24 cellular contexts compared by ENCODE assay signal in genomic region chr2:228115-228514, GRCh38. TPM values are rescaled to one million over a fixed set of nuclear protein-coding genes. Genes with fewer than 3 reads are reported as not detected.
DNase-seq lines count a peak whose midpoint lies in the region; ATAC-seq, FAIRE-seq and TF ChIP-seq lines count a peak whose summit lies in the region.
"Had no signal": no experiment of that assay in that cellular context is flagged by ENCODE, and none has a peak within 500 bp of the region (broad histone marks: within the 10 kb centered on the region; RNA-seq: fewer than 3 reads in every experiment).

No MANE protein-coding gene starts in this region.

- H3K79me2 ChIP-seq in HepG2 (ENCODE audit: insufficient read depth, low read length): no peaks in the 10 kb centered on the region
- H3K79me2 ChIP-seq in mammary epithelial cell (ENCODE audit: insufficient read depth, low read length): no peaks in the 10 kb centered on the region

- intact Hi-C loops in activated T-helper 2 cell treated with anti-CD3 and anti-CD28 coated beads, Interferon-gamma antibody, Interleukin-2, Interleukin-4, amounts not matched to agents 10 μg/mL and 5 μg/mL and 100 μg/mL, durations not matched to agents 14 hours and 24 hours and 36 hours (cut with micrococcal nuclease): no loop called here
- intact Hi-C loops in HepG2 (cut with micrococcal nuclease; ENCODE audit: unreplicated experiment) (no loop called here), mammary epithelial cell (cut with micrococcal nuclease) (no loop called here)

- peak overlapping the region; percentile 96 for H3K27ac Mint-ChIP-seq in activated T-helper 2 cell treated with anti-CD3 and anti-CD28 coated beads, Interferon-gamma antibody, Interleukin-2, Interleukin-4, amounts not matched to agents 10 μg/mL and 5 μg/mL and 100 μg/mL, durations not matched to agents 14 hours and 24 hours and 36 hours
- H3K27ac Mint-ChIP-seq in natural killer cell treated with Interleukin-12 subunit alpha and Interleukin-12 subunit beta and Interleukin-15 and Interleukin-18, amount 100 ng/mL, for 72 hours: peak overlapping the region in 1 of 2 donors; percentile 63
- H3K27ac Mint-ChIP-seq in progenitor cell of endocrine pancreas (peak overlapping the region; percentile 4), WTC11 (no peak overlapping the region)
- H3K27ac Mint-ChIP-seq: CD8-positive, alpha-beta T cell; HFFc6 had no signal

- no peak for DNase-seq in activated T-helper 2 cell treated with anti-CD3 and anti-CD28 coated beads, Interferon-gamma antibody, Interleukin-2, Interleukin-4, amounts not matched to agents 10 μg/mL and 5 μg/mL and 100 μg/mL, durations not matched to agents 14 hours and 24 hours and 36 hours (ENCODE audit: low spot score)
- DNase-seq in HepG2 (ENCODE audit: low spot score): no peak
- no peak for DNase-seq in natural killer cell treated with Interleukin-12 subunit alpha and Interleukin-12 subunit beta and Interleukin-15 and Interleukin-18, amount 100 ng/mL, for 72 hours (ENCODE audit: low spot score)
- DNase-seq in progenitor cell of endocrine pancreas (ENCODE audit: low spot score, unreplicated experiment): no peak
- no peak for DNase-seq in mammary epithelial cell
- DNase-seq in WTC11 (ENCODE audit: low spot score): no peak
- no peak for DNase-seq in NCI-H526 treated with DMSO at 0.1 percent for 48 hours (lab: John Stamatoyannopoulos, UW)
- no peak for DNase-seq in DMS 273 (lab: John Stamatoyannopoulos, UW; ENCODE audit: unreplicated experiment)
- DNase-seq: C1 segment of cervical spinal cord; CD4-positive, CD25-positive, alpha-beta regulatory T cell; CD8-positive, alpha-beta T cell; DMS53; DMS79 treated with DMSO at 0.1 percent for 48 hours; GF-D8; GOT3; HFFc6 had no signal

- H3K4me3 Mint-ChIP-seq in activated T-helper 2 cell treated with anti-CD3 and anti-CD28 coated beads, Interferon-gamma antibody, Interleukin-2, Interleukin-4, amounts not matched to agents 10 μg/mL and 5 μg/mL and 100 μg/mL, durations not matched to agents 14 hours and 24 hours and 36 hours (ENCODE audit: low read depth): peak overlapping the region; percentile 54
- H3K4me3 Mint-ChIP-seq in natural killer cell treated with Interleukin-12 subunit alpha and Interleukin-12 subunit beta and Interleukin-15 and Interleukin-18, amount 100 ng/mL, for 72 hours: peak overlapping the region; percentile 24
- H3K4me3 Mint-ChIP-seq in progenitor cell of endocrine pancreas (ENCODE audit: low read depth) (no peak overlapping the region), WTC11 (no peak overlapping the region)
- H3K4me3 Mint-ChIP-seq: CD4-positive, CD25-positive, alpha-beta regulatory T cell; CD8-positive, alpha-beta T cell; HFFc6 had no signal

- H3K4me2 ChIP-seq in HepG2 (ENCODE audit: low read depth, low read length) (no peak overlapping the region), mammary epithelial cell (ENCODE audit: insufficient read depth, low read depth, low read length) (no peak overlapping the region)

- dilution Hi-C loops in mammary epithelial cell (cut with HindIII; ENCODE audit: low sequenced_read_pairs): no loop called here

- no peaks in the 10 kb centered on the region for H3K27me3 Mint-ChIP-seq in activated T-helper 2 cell treated with anti-CD3 and anti-CD28 coated beads, Interferon-gamma antibody, Interleukin-2, Interleukin-4, amounts not matched to agents 10 μg/mL and 5 μg/mL and 100 μg/mL, durations not matched to agents 14 hours and 24 hours and 36 hours (ENCODE audit: low read depth)
- H3K27me3 Mint-ChIP-seq in natural killer cell treated with Interleukin-12 subunit alpha and Interleukin-12 subunit beta and Interleukin-15 and Interleukin-18, amount 100 ng/mL, for 72 hours: no peaks in the 10 kb centered on the region
- no peaks in the 10 kb centered on the region for H3K27me3 Mint-ChIP-seq in progenitor cell of endocrine pancreas
- no peaks in the 10 kb centered on the region for H3K27me3 Mint-ChIP-seq in WTC11 (ENCODE audit: low read depth)
- H3K27me3 Mint-ChIP-seq: CD4-positive, CD25-positive, alpha-beta regulatory T cell had no signal

- CTCF ChIA-PET in HepG2 (lab: Yijun Ruan, JAX; ENCODE audit: low intra/inter-chr PET ratio, low total read pairs): no interaction called here
- CTCF ChIA-PET in mammary epithelial cell (lab: Charles Lee; ENCODE audit: low non-redundant PET): no interaction called here
- CTCF ChIA-PET in WTC11 (lab: Charles Lee): no interaction called here

- ATAC-seq in HepG2 (peak; percentile 25; the same call in 1 of the 3 replicates), WTC11 (no peak)
- no peak for ATAC-seq in natural killer cell treated with Interleukin-12 subunit alpha and Interleukin-12 subunit beta and Interleukin-15 and Interleukin-18, amount 100 ng/mL, for 72 hours
- ATAC-seq: CD8-positive, alpha-beta T cell had no signal

- in situ Hi-C loops in HepG2 (cut with HindIII; ENCODE audit: extremely low pct_ligation_motif_present, low pct_unique_long_range_greater_than_20kb): no loop called here
- in situ Hi-C loops in mammary epithelial cell (cut with MboI; ENCODE audit: low sequenced_read_pairs in 2 of 2): no loop called here

- no peaks in the 10 kb centered on the region for H3K9me3 ChIP-seq in HepG2 (ENCODE audit: low read length)
- no peaks in the 10 kb centered on the region for H3K9me3 ChIP-seq in mammary epithelial cell (replicated peaks; ENCODE audit: insufficient read depth, low read length)
- H3K9me3 ChIP-seq: HAP-1 had no signal

- no peak overlapping the region for H2AFZ ChIP-seq in HepG2 (ENCODE audit: low read length)
- no peak overlapping the region for H2AFZ ChIP-seq in mammary epithelial cell (ENCODE audit: low read depth, low read length)

- H3K4me1 ChIP-seq in HepG2 (ENCODE audit: insufficient read depth, low read length) (peaks cover 18% of the 10 kb centered on the region), mammary epithelial cell (ENCODE audit: insufficient read depth, low read length) (no peaks in the 10 kb centered on the region)
- H3K4me1 ChIP-seq: HAP-1 had no signal

- H3K36me3 ChIP-seq in HepG2 (replicated peaks in 1 of 2; ENCODE audit: control insufficient read depth in 1 of 2, insufficient read depth in 2 of 2, low read length in 2 of 2): peaks cover 6 to 28% of the 10 kb centered on the region in 2 experiments
- H3K36me3 ChIP-seq in mammary epithelial cell (ENCODE audit: insufficient read depth, low read length): peaks cover 9% of the 10 kb centered on the region
- H3K36me3 ChIP-seq: HAP-1 had no signal

- WGBS in HepG2 (ENCODE audit: low lambda C conversion rate): 92% methylated on average over 9 of the region's 9 CpGs
- WGBS in mammary epithelial cell (ENCODE audit: low coverage, missing lambda C conversion rate): 96% methylated on average over 9 of the region's 9 CpGs

- TF ChIP-seq EP300 in HepG2 (IDR thresholded peaks at IDR 0.05; ENCODE audit: low read depth in 2 of 2, low read length in 2 of 2) (no peak), HepG2 (CRISPR knock-in tag; IDR thresholded peaks at IDR 0.05; ENCODE audit: borderline replicate concordance) (no peak)

- no peak overlapping the region for H3K27ac ChIP-seq in HepG2 (ENCODE audit: extremely low read length, insufficient read depth, low read length)
- H3K27ac ChIP-seq in mammary epithelial cell (ENCODE audit: insufficient read depth, low read depth, low read length): no peak overlapping the region

- no TSS peak for BruUV-seq in HepG2 (replicated peaks; lab: Mats Ljungman, UMichigan)
- BruUV-seq in mammary epithelial cell (replicated peaks; lab: Mats Ljungman, UMichigan): no TSS peak

- no peak for TF ChIP-seq POLR2A in HepG2 (IDR thresholded peaks at IDR 0.05; ENCODE audit: insufficient read depth in 1 of 2, low read depth in 2 of 2, low read length in 2 of 2)

- H3K9ac ChIP-seq in HepG2 (ENCODE audit: insufficient read depth, low read depth, low read length) (no peak overlapping the region), mammary epithelial cell (ENCODE audit: insufficient read depth, low read length) (no peak overlapping the region)

- no peaks in the 10 kb centered on the region for H4K20me1 ChIP-seq in HepG2 (ENCODE audit: insufficient read depth, low read length)
- H4K20me1 ChIP-seq in mammary epithelial cell (ENCODE audit: insufficient read depth, low read length): no peaks in the 10 kb centered on the region

- TF ChIP-seq CTCF in HepG2 (CRISPR knock-in tag; IDR thresholded peaks at IDR 0.05) (no peak), progenitor cell of endocrine pancreas (IDR thresholded peaks at IDR 0.05; ENCODE audit: unreplicated experiment) (no peak), mammary epithelial cell (conservative IDR thresholded peaks at IDR 0.05 in 1 of 2, IDR thresholded peaks at IDR 0.05 in 1 of 2; ENCODE audit: extremely low read depth in 1 of 2, insufficient read depth in 1 of 2, low read depth in 1 of 2, low read length in 2 of 2) (no peak), WTC11 (IDR thresholded peaks at IDR 0.05) (no peak)

- FAIRE-seq in HepG2 (lab: Jason Lieb, UNC): no peak
- FAIRE-seq: D721Med, GM12891, H54 had no signal

- peaks cover 7% of the 10 kb centered on the region for H3K9me3 Mint-ChIP-seq in activated T-helper 2 cell treated with anti-CD3 and anti-CD28 coated beads, Interferon-gamma antibody, Interleukin-2, Interleukin-4, amounts not matched to agents 10 μg/mL and 5 μg/mL and 100 μg/mL, durations not matched to agents 14 hours and 24 hours and 36 hours
- H3K9me3 Mint-ChIP-seq in natural killer cell treated with Interleukin-12 subunit alpha and Interleukin-12 subunit beta and Interleukin-15 and Interleukin-18, amount 100 ng/mL, for 72 hours: no peaks in the 10 kb centered on the region
- H3K9me3 Mint-ChIP-seq in progenitor cell of endocrine pancreas (ENCODE audit: low read depth) (no peaks in the 10 kb centered on the region), WTC11 (no peaks in the 10 kb centered on the region)
- H3K9me3 Mint-ChIP-seq: CD8-positive, alpha-beta T cell; HFFc6 had no signal

- peaks cover 43% of the 10 kb centered on the region for H3K4me1 Mint-ChIP-seq in activated T-helper 2 cell treated with anti-CD3 and anti-CD28 coated beads, Interferon-gamma antibody, Interleukin-2, Interleukin-4, amounts not matched to agents 10 μg/mL and 5 μg/mL and 100 μg/mL, durations not matched to agents 14 hours and 24 hours and 36 hours (ENCODE audit: low read depth)
- H3K4me1 Mint-ChIP-seq in natural killer cell treated with Interleukin-12 subunit alpha and Interleukin-12 subunit beta and Interleukin-15 and Interleukin-18, amount 100 ng/mL, for 72 hours (ENCODE audit: low read depth in 2 of 2): peaks cover 16 to 25% of the 10 kb centered on the region in 2 donors
- H3K4me1 Mint-ChIP-seq in progenitor cell of endocrine pancreas (ENCODE audit: low read depth) (no peaks in the 10 kb centered on the region), WTC11 (peaks cover 13% of the 10 kb centered on the region)

- POLR2A ChIA-PET in HepG2 (lab: Yijun Ruan, JAX): no interaction called here
- POLR2A ChIA-PET in WTC11 (lab: Charles Lee): no interaction called here

- H3K27me3 ChIP-seq in HepG2 (ENCODE audit: control insufficient read depth in 1 of 2, insufficient read depth in 2 of 2, low read length in 2 of 2) (no peaks in the 10 kb centered on the region), mammary epithelial cell (ENCODE audit: insufficient read depth, low read length) (no peaks in the 10 kb centered on the region)

- no peak overlapping the region for H3K4me3 ChIP-seq in HepG2 (replicated peaks in 1 of 3; ENCODE audit: insufficient read depth in 1 of 3, low read depth in 2 of 3, low read length in 3 of 3)
- H3K4me3 ChIP-seq in mammary epithelial cell (replicated peaks in 1 of 3; ENCODE audit: insufficient read depth in 1 of 3, low read depth in 2 of 3, low read length in 3 of 3): no peak overlapping the region
- H3K4me3 ChIP-seq: HAP-1 had no signal

- peaks cover 61% of the 10 kb centered on the region for H3K36me3 Mint-ChIP-seq in activated T-helper 2 cell treated with anti-CD3 and anti-CD28 coated beads, Interferon-gamma antibody, Interleukin-2, Interleukin-4, amounts not matched to agents 10 μg/mL and 5 μg/mL and 100 μg/mL, durations not matched to agents 14 hours and 24 hours and 36 hours (ENCODE audit: low read depth)
- H3K36me3 Mint-ChIP-seq in natural killer cell treated with Interleukin-12 subunit alpha and Interleukin-12 subunit beta and Interleukin-15 and Interleukin-18, amount 100 ng/mL, for 72 hours: peaks cover 22% of the 10 kb centered on the region
- H3K36me3 Mint-ChIP-seq in progenitor cell of endocrine pancreas (ENCODE audit: insufficient read depth): peaks cover 32% of the 10 kb centered on the region
- H3K36me3 Mint-ChIP-seq in WTC11: peaks cover 23% of the 10 kb centered on the region

- TF ChIP-seq RAD21 in HepG2 (CRISPR knock-in tag; IDR thresholded peaks at IDR 0.05): no peak

RNA-seq across cellular contexts. Expression of gene SH3YL1, which starts 35.7 kb away (rescaled TPM):
- total RNA-seq in activated T-helper 2 cell treated with anti-CD3 and anti-CD28 coated beads, Interferon-gamma antibody, Interleukin-2, Interleukin-4, amounts not matched to agents 10 μg/mL and 5 μg/mL and 100 μg/mL, durations not matched to agents 14 hours and 24 hours and 36 hours: 34.7 and 37.1 TPM in 2 replicates
- total RNA-seq in HepG2 (2016; rRNA removed; fragmentation: Illumina TruSeq; extraction: Trizol): 8.8 and 13.0 TPM in 2 replicates
- 4.1 and 4.9 TPM in 2 replicates for total RNA-seq in HepG2 (2016; cell fraction: cytosol; rRNA removed; fragmentation: Illumina TruSeq; extraction: Trizol; ENCODE audit: low read depth)
- 8.7 and 10.6 TPM in 2 replicates for total RNA-seq in HepG2 (2016; cell fraction: insoluble cytoplasmic fraction; rRNA removed; fragmentation: Illumina TruSeq; extraction: Trizol)
- 6.5 and 8.7 TPM in 2 replicates for total RNA-seq in HepG2 (2016; cell fraction: membrane; rRNA removed; fragmentation: Illumina TruSeq; extraction: Trizol)
- 19.0 and 22.6 TPM in 2 replicates for total RNA-seq in HepG2 (2016; cell fraction: nucleus; rRNA removed; fragmentation: Illumina TruSeq; extraction: Trizol)
- polyA plus RNA-seq in HepG2 (2011; rRNA removed): 38.1 and 48.2 TPM in 2 replicates
- 22.1 and 28.8 TPM in 2 replicates for polyA plus RNA-seq in HepG2 (2011; cell fraction: cytosol; rRNA removed)
- polyA plus RNA-seq in HepG2 (2011; cell fraction: nucleus; rRNA removed): 105 and 110 TPM in 2 replicates
- polyA plus RNA-seq in HepG2 (2012): 34.7 and 61.3 TPM in 2 replicates
- polyA plus RNA-seq in HepG2 (2016; cell fraction: cytosol; fragmentation: Illumina TruSeq; extraction: Trizol; ENCODE audit: low read depth): 3.9 and 4.4 TPM in 2 replicates
- polyA plus RNA-seq in HepG2 (2016; cell fraction: insoluble cytoplasmic fraction; fragmentation: Illumina TruSeq; extraction: Trizol; ENCODE audit: low read depth): 12.2 TPM in 2 replicates
- 6.9 and 8.4 TPM in 2 replicates for polyA plus RNA-seq in HepG2 (2016; cell fraction: membrane; fragmentation: Illumina TruSeq; extraction: Trizol; ENCODE audit: low read depth)
- 34.5 and 42.6 TPM in 2 replicates for polyA plus RNA-seq in HepG2 (2016; cell fraction: nucleus; fragmentation: Illumina TruSeq; extraction: Trizol; ENCODE audit: insufficient read depth, low read depth)
- 8.2 and 18.1 TPM in 2 replicates for polyA minus RNA-seq in HepG2 (2011; rRNA and poly(A)+ RNA removed; ENCODE audit: low replicate concordance)
- 10.2 and 13.8 TPM in 2 replicates for polyA minus RNA-seq in HepG2 (2011; cell fraction: cytosol; rRNA and poly(A)+ RNA removed)
- 143 and 147 TPM in 2 replicates for polyA minus RNA-seq in HepG2 (2011; cell fraction: nucleus; rRNA and poly(A)+ RNA removed)
- total RNA-seq in natural killer cell treated with Interleukin-12 subunit alpha and Interleukin-12 subunit beta and Interleukin-15 and Interleukin-18, amount 100 ng/mL, for 72 hours: 10 to 100 TPM; 15.4 to 17.5 TPM
- 120 and 129 TPM in 2 replicates for total RNA-seq in progenitor cell of endocrine pancreas
- total RNA-seq in mammary epithelial cell: 10 to 100 TPM; 50.3 to 61.3 TPM
- 26.6 TPM for polyA plus RNA-seq in mammary epithelial cell
- polyA minus RNA-seq in mammary epithelial cell: 57.3 TPM
- 26.4 to 34.4 TPM (median 31.3 TPM) in 3 replicates for total RNA-seq in WTC11 (2021)

RNA-seq across cellular contexts. Expression of gene ACP1, which starts 36.6 kb away (rescaled TPM):
- 168 and 177 TPM in 2 replicates for total RNA-seq in activated T-helper 2 cell treated with anti-CD3 and anti-CD28 coated beads, Interferon-gamma antibody, Interleukin-2, Interleukin-4, amounts not matched to agents 10 μg/mL and 5 μg/mL and 100 μg/mL, durations not matched to agents 14 hours and 24 hours and 36 hours
- total RNA-seq in HepG2 (2016; rRNA removed; fragmentation: Illumina TruSeq; extraction: Trizol): 246 and 290 TPM in 2 replicates
- total RNA-seq in HepG2 (2016; cell fraction: cytosol; rRNA removed; fragmentation: Illumina TruSeq; extraction: Trizol; ENCODE audit: low read depth): 198 and 234 TPM in 2 replicates
- 252 and 306 TPM in 2 replicates for total RNA-seq in HepG2 (2016; cell fraction: insoluble cytoplasmic fraction; rRNA removed; fragmentation: Illumina TruSeq; extraction: Trizol)
- 319 and 324 TPM in 2 replicates for total RNA-seq in HepG2 (2016; cell fraction: membrane; rRNA removed; fragmentation: Illumina TruSeq; extraction: Trizol)
- total RNA-seq in HepG2 (2016; cell fraction: nucleus; rRNA removed; fragmentation: Illumina TruSeq; extraction: Trizol): 159 and 173 TPM in 2 replicates
- polyA plus RNA-seq in HepG2 (2011; rRNA removed): 280 and 348 TPM in 2 replicates
- 192 and 226 TPM in 2 replicates for polyA plus RNA-seq in HepG2 (2011; cell fraction: cytosol; rRNA removed)
- polyA plus RNA-seq in HepG2 (2011; cell fraction: nucleus; rRNA removed): 139 and 154 TPM in 2 replicates
- 301 and 382 TPM in 2 replicates for polyA plus RNA-seq in HepG2 (2012)
- 328 and 393 TPM in 2 replicates for polyA plus RNA-seq in HepG2 (2016; cell fraction: cytosol; fragmentation: Illumina TruSeq; extraction: Trizol; ENCODE audit: low read depth)
- 381 and 406 TPM in 2 replicates for polyA plus RNA-seq in HepG2 (2016; cell fraction: insoluble cytoplasmic fraction; fragmentation: Illumina TruSeq; extraction: Trizol; ENCODE audit: low read depth)
- 353 and 372 TPM in 2 replicates for polyA plus RNA-seq in HepG2 (2016; cell fraction: membrane; fragmentation: Illumina TruSeq; extraction: Trizol; ENCODE audit: low read depth)
- polyA plus RNA-seq in HepG2 (2016; cell fraction: nucleus; fragmentation: Illumina TruSeq; extraction: Trizol; ENCODE audit: insufficient read depth, low read depth): 287 and 295 TPM in 2 replicates
- 137 and 198 TPM in 2 replicates for polyA minus RNA-seq in HepG2 (2011; rRNA and poly(A)+ RNA removed; ENCODE audit: low replicate concordance)
- 154 and 160 TPM in 2 replicates for polyA minus RNA-seq in HepG2 (2011; cell fraction: cytosol; rRNA and poly(A)+ RNA removed)
- 316 and 328 TPM in 2 replicates for polyA minus RNA-seq in HepG2 (2011; cell fraction: nucleus; rRNA and poly(A)+ RNA removed)
- 10 to 100 TPM; 94.2 to 96.1 TPM for total RNA-seq in natural killer cell treated with Interleukin-12 subunit alpha and Interleukin-12 subunit beta and Interleukin-15 and Interleukin-18, amount 100 ng/mL, for 72 hours
- total RNA-seq in progenitor cell of endocrine pancreas: 111 and 118 TPM in 2 replicates
- 100 to 1,000 TPM in 1 of 2 donors, 10 to 100 TPM in 1; 65.3 to 108 TPM for total RNA-seq in mammary epithelial cell
- 80.8 TPM for polyA plus RNA-seq in mammary epithelial cell
- 69.1 TPM for polyA minus RNA-seq in mammary epithelial cell
- total RNA-seq in WTC11 (2021): 145 to 150 TPM (median 146 TPM) in 3 replicates

RNA-seq across cellular contexts. Expression of gene ALKAL2, which starts 59.8 kb away (rescaled TPM):
- 16.3 and 17.6 TPM in 2 replicates for total RNA-seq in activated T-helper 2 cell treated with anti-CD3 and anti-CD28 coated beads, Interferon-gamma antibody, Interleukin-2, Interleukin-4, amounts not matched to agents 10 μg/mL and 5 μg/mL and 100 μg/mL, durations not matched to agents 14 hours and 24 hours and 36 hours
- total RNA-seq in HepG2 (2016; rRNA removed; fragmentation: Illumina TruSeq; extraction: Trizol) (0.22 TPM in 1 of 2 replicates, not detected in the other), progenitor cell of endocrine pancreas (0.22 and 0.42 TPM in 2 replicates), mammary epithelial cell (not detected), WTC11 (2021) (3.5 to 5.2 TPM (median 4.3 TPM) in 3 replicates)
- total RNA-seq in HepG2 (2016; cell fraction: cytosol; rRNA removed; fragmentation: Illumina TruSeq; extraction: Trizol; ENCODE audit: low read depth): not detected in 2 replicates
- total RNA-seq in HepG2 (2016; cell fraction: insoluble cytoplasmic fraction; rRNA removed; fragmentation: Illumina TruSeq; extraction: Trizol): 0.22 TPM in 1 of 2 replicates, not detected in the other
- 0.77 and 0.93 TPM in 2 replicates for total RNA-seq in HepG2 (2016; cell fraction: membrane; rRNA removed; fragmentation: Illumina TruSeq; extraction: Trizol)
- not detected in 2 replicates for total RNA-seq in HepG2 (2016; cell fraction: nucleus; rRNA removed; fragmentation: Illumina TruSeq; extraction: Trizol)
- polyA plus RNA-seq in HepG2 (2011; rRNA removed) (1.7 and 2.9 TPM in 2 replicates), mammary epithelial cell (not detected)
- polyA plus RNA-seq in HepG2 (2011; cell fraction: cytosol; rRNA removed): 0.89 and 1.5 TPM in 2 replicates
- 0.82 and 1.1 TPM in 2 replicates for polyA plus RNA-seq in HepG2 (2011; cell fraction: nucleus; rRNA removed)
- 1.5 and 2.3 TPM in 2 replicates for polyA plus RNA-seq in HepG2 (2012)
- 0.12 and 0.19 TPM in 2 replicates for polyA plus RNA-seq in HepG2 (2016; cell fraction: cytosol; fragmentation: Illumina TruSeq; extraction: Trizol; ENCODE audit: low read depth)
- 0.35 TPM in 1 of 2 replicates, not detected in the other for polyA plus RNA-seq in HepG2 (2016; cell fraction: insoluble cytoplasmic fraction; fragmentation: Illumina TruSeq; extraction: Trizol; ENCODE audit: low read depth)
- polyA plus RNA-seq in HepG2 (2016; cell fraction: membrane; fragmentation: Illumina TruSeq; extraction: Trizol; ENCODE audit: low read depth): 0.22 and 0.45 TPM in 2 replicates
- 0.72 and 1.0 TPM in 2 replicates for polyA plus RNA-seq in HepG2 (2016; cell fraction: nucleus; fragmentation: Illumina TruSeq; extraction: Trizol; ENCODE audit: insufficient read depth, low read depth)
- polyA minus RNA-seq in HepG2 (2011; rRNA and poly(A)+ RNA removed; ENCODE audit: low replicate concordance): not detected in 2 replicates
- 0.59 TPM in 1 of 2 replicates, not detected in the other for polyA minus RNA-seq in HepG2 (2011; cell fraction: cytosol; rRNA and poly(A)+ RNA removed)
- polyA minus RNA-seq in HepG2 (2011; cell fraction: nucleus; rRNA and poly(A)+ RNA removed): 1.4 and 1.5 TPM in 2 replicates
- total RNA-seq in natural killer cell treated with Interleukin-12 subunit alpha and Interleukin-12 subunit beta and Interleukin-15 and Interleukin-18, amount 100 ng/mL, for 72 hours: 1 to 10 TPM; 1.1 to 1.4 TPM
- polyA minus RNA-seq in mammary epithelial cell: not detected
- total RNA-seq: A172; A673; CD4-positive, CD25-positive, alpha-beta regulatory T cell; G401; HFFc6 had no signal
- polyA plus RNA-seq: BJ had no signal

Comparison
In these comparisons a context has a peak if more than half of its experiments do, and no peak if none do; other contexts are left out.
1. H3K4me3 Mint-ChIP-seq: peak in activated T-helper 2 cell treated with anti-CD3 and anti-CD28 coated beads, Interferon-gamma antibody, Interleukin-2, Interleukin-4, amounts not matched to agents 10 μg/mL and 5 μg/mL and 100 μg/mL, durations not matched to agents 14 hours and 24 hours and 36 hours (single experiment) and natural killer cell treated with Interleukin-12 subunit alpha and Interleukin-12 subunit beta and Interleukin-15 and Interleukin-18, amount 100 ng/mL, for 72 hours (single experiment); none in progenitor cell of endocrine pancreas (single experiment) and WTC11 (single experiment).